ENCODE assay signal across 14 cellular contexts in the genomic region with DNA sequence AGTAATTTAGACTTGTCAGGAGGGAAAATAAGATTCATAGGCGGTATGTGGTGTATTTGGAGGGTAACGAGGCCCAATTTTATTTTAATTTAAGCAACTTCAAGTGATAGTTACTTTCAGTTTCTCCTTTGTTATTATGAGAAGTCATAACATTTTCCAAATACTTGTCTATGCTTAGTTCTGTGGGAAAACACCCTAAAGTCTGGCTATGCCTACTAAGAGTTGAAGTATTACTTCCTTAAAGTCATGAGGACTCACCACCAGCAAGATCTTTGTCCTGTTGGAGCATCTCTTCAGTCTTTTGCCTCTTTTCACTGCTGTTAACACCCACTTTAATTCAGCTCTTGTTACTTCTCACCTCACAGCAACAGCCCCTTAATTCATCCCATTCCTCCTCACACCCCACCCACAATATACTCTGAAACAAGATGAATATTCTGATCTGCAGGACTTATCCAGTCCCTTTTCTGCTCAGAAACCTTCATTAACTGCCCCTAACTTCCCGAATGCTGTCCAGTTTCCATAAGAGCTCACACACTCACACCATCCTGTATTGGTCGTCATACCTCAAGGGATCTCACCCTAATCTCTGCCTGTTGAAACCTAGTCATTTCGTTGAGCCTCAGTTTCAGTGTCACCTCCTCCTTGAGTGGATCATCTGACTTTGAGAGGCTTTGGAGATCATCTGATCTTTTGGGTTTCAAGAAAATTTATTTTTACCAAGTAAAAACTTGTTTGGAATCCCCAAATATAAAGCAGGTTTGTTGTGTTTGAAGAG.
DNase-seq lines count a peak whose midpoint lies in the region; ATAC-seq and TF ChIP-seq lines count a peak whose summit lies in the region.
"Had no signal": no experiment of that assay in that cellular context is flagged by ENCODE, and none has a peak within 500 bp of the region (broad histone marks: within the 10 kb centered on the region; RNA-seq: fewer than 3 reads in every experiment).

No MANE protein-coding gene starts in this region.

- ATAC-seq in GM18867 (IDR thresholded peaks at IDR 0.05; ENCODE audit: unreplicated experiment) = peak; percentile 58
- ATAC-seq in GM19035 (IDR thresholded peaks at IDR 0.05; ENCODE audit: unreplicated experiment) = no peak
- no peak for ATAC-seq in GM19324 (IDR thresholded peaks at IDR 0.05; ENCODE audit: low FRiP score, unreplicated experiment)
- ATAC-seq: effector memory CD8-positive, alpha-beta T cell; foreskin keratinocyte; naive thymus-derived CD4-positive, alpha-beta T cell had no signal

- DNase-seq in GM10266 (ENCODE audit: extremely low spot score) (peak; percentile 18), M059J (ENCODE audit: low read depth) (peak; percentile 21), iris pigment epithelial cell (ENCODE audit: low read depth) (peak; percentile 48), hypothalamus (lab: John Stamatoyannopoulos, UW) (no peak)
- DNase-seq: C1 segment of cervical spinal cord; effector memory CD8-positive, alpha-beta T cell; foreskin keratinocyte; naive thymus-derived CD4-positive, alpha-beta T cell; NCI-H1694 treated with DMSO at 0.1 percent for 48 hours; NCI-H524 treated with DMSO at 0.1 percent for 48 hours; Peyer's patch had no signal

- TF ChIP-seq CTCF in GM10266 (IDR thresholded peaks at IDR 0.05; ENCODE audit: control insufficient read depth, insufficient read depth, low read depth, missing control alignments) = no peak

Comparison
In these comparisons a context has a peak if more than half of its experiments do, and no peak if none do; other contexts are left out.
1. DNase-seq: peak in GM10266 (single experiment), M059J (single experiment) and iris pigment epithelial cell (single experiment); none in hypothalamus (0 of 51).